In genomic region chr17:78971764-78972506, GRCh38 we compare ENCODE assay signal across 10 cellular contexts. TPM values are rescaled to one million over a fixed set of nuclear protein-coding genes. Genes with fewer than 3 reads are reported as not detected.
DNase-seq lines count a peak whose midpoint lies in the region; ATAC-seq, FAIRE-seq and TF ChIP-seq lines count a peak whose summit lies in the region.
"Had no signal": no experiment of that assay in that cellular context is flagged by ENCODE, and none has a peak within 500 bp of the region (broad histone marks: within the 10 kb centered on the region; RNA-seq: fewer than 3 reads in every experiment).

No MANE protein-coding gene starts in this region.

- no peaks in the 10 kb centered on the region for H3F3A ChIP-seq in neural cell (ENCODE audit: insufficient read depth, low read length, poor library complexity, severe bottlenecking)

- H3K4me2 ChIP-seq in astrocyte (ENCODE audit: low read length): peak overlapping the region; percentile 43
- H3K4me2 ChIP-seq in neural cell (ENCODE audit: low read length): no peak overlapping the region

- no peak for DNase-seq in heart right ventricle
- DNase-seq in Right ventricle myocardium inferior (ENCODE audit: missing footprints): no peak
- DNase-seq in astrocyte (ENCODE audit: low read depth): no peak
- no peak for DNase-seq in vagina (ENCODE audit: extremely low spot score in 2 of 2)
- DNase-seq in D721Med (ENCODE audit: insufficient read length, low spot score): no peak
- DNase-seq in A673 (ENCODE audit: low spot score): no peak
- DNase-seq: NCI-H2029 treated with DMSO at 0.1 percent for 48 hours had no signal

- no peaks in the 10 kb centered on the region for H3K9me3 Mint-ChIP-seq in astrocyte (ENCODE audit: unreplicated experiment)

- H3K27me3 ChIP-seq in heart right ventricle: no peaks in the 10 kb centered on the region
- H3K27me3 ChIP-seq in astrocyte (ENCODE audit: insufficient read depth, low read length): no peaks in the 10 kb centered on the region
- H3K27me3 ChIP-seq in neural cell (ENCODE audit: insufficient read depth, low read depth, low read length): no peaks in the 10 kb centered on the region
- no peaks in the 10 kb centered on the region for H3K27me3 ChIP-seq in vagina
- no peaks in the 10 kb centered on the region for H3K27me3 ChIP-seq in A673 (replicated peaks; ENCODE audit: insufficient read depth, low read depth, low read length, poor library complexity)

- H2AFZ ChIP-seq in astrocyte (ENCODE audit: low read depth, low read length) (peak overlapping the region; percentile 57), neural cell (ENCODE audit: low read depth, low read length) (peak overlapping the region; percentile 33)

- no peak for TF ChIP-seq EP300 in neural cell (conservative IDR thresholded peaks at IDR 0.05; ENCODE audit: poor library complexity, severe bottlenecking)

- peaks cover 3% of the 10 kb centered on the region for H3K79me2 ChIP-seq in astrocyte (ENCODE audit: insufficient read depth, low read length)
- no peaks in the 10 kb centered on the region for H3K79me2 ChIP-seq in neural cell (replicated peaks; ENCODE audit: insufficient read depth, low read length)

- H3K27me3 Mint-ChIP-seq in astrocyte (ENCODE audit: low read depth, unreplicated experiment): peaks cover 3% of the 10 kb centered on the region

- H3K4me1 ChIP-seq in heart right ventricle: peaks cover 6 to 60% (median 39%) of the 10 kb centered on the region in 9 donors
- peaks cover 11% of the 10 kb centered on the region for H3K4me1 ChIP-seq in astrocyte (ENCODE audit: insufficient read depth, low read length)
- H3K4me1 ChIP-seq in vagina: peaks cover 58% of the 10 kb centered on the region
- H3K4me1 ChIP-seq in A673 (ENCODE audit: insufficient read depth, low read length, poor library complexity, severe bottlenecking): peaks cover 16% of the 10 kb centered on the region

- H3K4me3 Mint-ChIP-seq in astrocyte (ENCODE audit: unreplicated experiment): no peak overlapping the region

- POLR2A ChIA-PET in A673 (lab: Charles Lee; ENCODE audit: low non-redundant PET): no interaction called here

- H3K9me2 ChIP-seq in neural cell (ENCODE audit: insufficient read depth, low read length): no peaks in the 10 kb centered on the region

- H4K20me1 ChIP-seq in astrocyte (ENCODE audit: insufficient read depth, low read length): peaks cover 20% of the 10 kb centered on the region
- no peaks in the 10 kb centered on the region for H4K20me1 ChIP-seq in neural cell (ENCODE audit: insufficient read depth)

- H3K9ac ChIP-seq in astrocyte (ENCODE audit: low read length) (no peak overlapping the region), neural cell (ENCODE audit: low read length) (no peak overlapping the region)

- H3K27ac Mint-ChIP-seq in astrocyte (ENCODE audit: unreplicated experiment): no peak overlapping the region

- FAIRE-seq in astrocyte (lab: Jason Lieb, UNC) (no peak), D721Med (lab: Jason Lieb, UNC) (no peak)
- FAIRE-seq: frontal cortex had no signal

- TF ChIP-seq CTCF in heart right ventricle (IDR thresholded peaks at IDR 0.05) (no peak), astrocyte (IDR thresholded peaks at IDR 0.05; ENCODE audit: insufficient read depth, low read depth, low read length) (no peak), neural cell (IDR thresholded peaks at IDR 0.05; ENCODE audit: poor library complexity, severe bottlenecking) (no peak), vagina (IDR thresholded peaks at IDR 0.05) (no peak), D721Med (IDR thresholded peaks at IDR 0.05; ENCODE audit: insufficient read depth, missing control alignments) (no peak), A673 (conservative IDR thresholded peaks at IDR 0.05; ENCODE audit: low read depth, low read length) (no peak)

- no peak for TF ChIP-seq POLR2A in vagina (IDR thresholded peaks at IDR 0.05)

- peaks cover 18% of the 10 kb centered on the region for H3K36me3 Mint-ChIP-seq in astrocyte (ENCODE audit: low read depth, unreplicated experiment)

- peaks cover 5% of the 10 kb centered on the region for H3K4me1 Mint-ChIP-seq in astrocyte (ENCODE audit: low read depth, unreplicated experiment)

- H3K9me3 ChIP-seq in heart right ventricle: no peaks in the 10 kb centered on the region
- H3K9me3 ChIP-seq in astrocyte (ENCODE audit: insufficient read depth, low read depth, low read length): no peaks in the 10 kb centered on the region
- no peaks in the 10 kb centered on the region for H3K9me3 ChIP-seq in neural cell (ENCODE audit: low read length)
- no peaks in the 10 kb centered on the region for H3K9me3 ChIP-seq in vagina
- no peaks in the 10 kb centered on the region for H3K9me3 ChIP-seq in A673 (ENCODE audit: low read depth, low read length, poor library complexity, severe bottlenecking)

- no TSS peak for BruUV-seq in A673 (replicated peaks; lab: Mats Ljungman, UMichigan)

- H3K36me3 ChIP-seq in heart right ventricle: peaks cover 0 to 70% (median 7%) of the 10 kb centered on the region in 9 donors
- no peaks in the 10 kb centered on the region for H3K36me3 ChIP-seq in astrocyte (ENCODE audit: insufficient read depth, low read length)
- no peaks in the 10 kb centered on the region for H3K36me3 ChIP-seq in neural cell (ENCODE audit: insufficient read depth, low read length)
- no peaks in the 10 kb centered on the region for H3K36me3 ChIP-seq in vagina
- H3K36me3 ChIP-seq in A673 (ENCODE audit: insufficient read depth, low read length, poor library complexity, severe bottlenecking): peaks cover 51% of the 10 kb centered on the region

- peak in 1 of 8 donors; percentile 2 for ATAC-seq in heart right ventricle
- ATAC-seq in Right ventricle myocardium inferior: no peak
- ATAC-seq in HG02588 (IDR thresholded peaks at IDR 0.05; ENCODE audit: unreplicated experiment): no peak

- CTCF ChIA-PET in A673 (lab: Charles Lee): interaction anchor here (0.6 to 2.3 kb wide), 4 partner anchors 8 to 475 kb away, joined by 3 to 16 read pairs (median 3); partner anchors contain the start of gene LGALS3BP

- TF ChIP-seq RAD21 in neural cell (conservative IDR thresholded peaks at IDR 0.05): no peak

- H3K27ac ChIP-seq in heart right ventricle (peak overlapping the region in 8 of 10 donors; percentile 36 to 68 (median 56)), astrocyte (ENCODE audit: low read depth, low read length) (no peak overlapping the region), neural cell (ENCODE audit: low read length) (no peak overlapping the region), vagina (peak overlapping the region; percentile 89), A673 (ENCODE audit: low read depth, low read length, poor library complexity, severe bottlenecking) (no peak overlapping the region)

- intact Hi-C loops in heart right ventricle (cut with DNase I): loop anchor here in 9 of 10 donors (1.0 to 10.0 kb wide), 10 partner anchors 35 to 477 kb away; partner anchors contain the start of gene TIMP2 (in 1 of the 9)
- intact Hi-C loops in Right ventricle myocardium inferior (cut with DNase I): loop anchor here (1.0 to 10.0 kb wide), 3 partner anchors 45 to 247 kb away; partner anchors contain the start of gene TIMP2
- intact Hi-C loops in vagina (cut with DNase I): loop anchor here (5.0 to 10.0 kb wide), 2 partner anchors 47 to 110 kb away; partner anchors contain the start of gene TIMP2
- intact Hi-C loops in A673 (cut with micrococcal nuclease; ENCODE audit: unreplicated experiment): loop anchor here (1.0 kb wide), 1 partner anchor 107 kb away; no protein-coding TSS in a partner anchor

- WGBS in heart right ventricle, 2 donors: 79 to 81% methylated on average over 22 of the region's 22 CpGs

- peak overlapping the region in 1 of 10 donors; percentile 19 for H3K4me3 ChIP-seq in heart right ventricle
- no peak overlapping the region for H3K4me3 ChIP-seq in astrocyte (ENCODE audit: insufficient read depth, low read depth, low read length)
- H3K4me3 ChIP-seq in neural cell (ENCODE audit: low read length): no peak overlapping the region
- H3K4me3 ChIP-seq in vagina: no peak overlapping the region
- H3K4me3 ChIP-seq in A673 (ENCODE audit: low read depth, low read length, poor library complexity, severe bottlenecking): no peak overlapping the region

TF ChIP-seq in neural cell, 6 proteins besides CTCF, POLR2A, EP300 and RAD21 (continues in another document):
- TF ChIP-seq EZH2 (IDR thresholded peaks at IDR 0.05; ENCODE audit: borderline replicate concordance, insufficient read depth, low read length, poor library complexity, severe bottlenecking) (no peak), TAF1 (IDR thresholded peaks at IDR 0.05; ENCODE audit: low read depth) (no peak), SMC3 (conservative IDR thresholded peaks at IDR 0.05; ENCODE audit: poor library complexity) (no peak), MXI1 (conservative IDR thresholded peaks at IDR 0.05; ENCODE audit: poor library complexity, severe bottlenecking) (no peak), POLR2AphosphoS5 (IDR thresholded peaks at IDR 0.05) (no peak)

RNA-seq across cellular contexts. Expression of gene LGALS3BP, which starts 7.8 kb away (rescaled TPM):
- total RNA-seq in heart right ventricle (100 to 1,000 TPM; 362 to 852 (median 568) TPM), Right ventricle myocardium inferior (611 TPM), astrocyte (495 and 654 TPM in 2 replicates), vagina (488 TPM), A673 (2021) (295 and 324 TPM in 2 replicates)
- polyA plus RNA-seq in heart right ventricle (100 to 1,000 TPM; 196 to 268 TPM), neural cell (5.4 and 14.7 TPM in 2 replicates)
- polyA minus RNA-seq in neural cell: 6.6 and 7.5 TPM in 2 replicates

RNA-seq across cellular contexts. Expression of gene CANT1, which starts 37.6 kb away (rescaled TPM):
- 10 to 100 TPM; 19.9 to 33.4 (median 24.4) TPM for total RNA-seq in heart right ventricle
- 10 to 100 TPM in 1 of 2 donors, 1 to 10 TPM in 1; 4.1 to 16.7 TPM for polyA plus RNA-seq in heart right ventricle
- total RNA-seq in Right ventricle myocardium inferior: 31.1 TPM
- total RNA-seq in astrocyte: 71.3 and 72.1 TPM in 2 replicates
- 17.7 and 25.7 TPM in 2 replicates for polyA plus RNA-seq in neural cell
- polyA minus RNA-seq in neural cell: 44.3 and 48.5 TPM in 2 replicates
- total RNA-seq in vagina: 23.1 TPM
- 54.2 and 67.9 TPM in 2 replicates for total RNA-seq in A673 (2021)

RNA-seq across cellular contexts. Expression of gene TIMP2, which starts 46.7 kb away (rescaled TPM):
- 100 to 1,000 TPM in 4 of 10 donors, 10 to 100 TPM in 6; 77.5 to 118 (median 99.3) TPM for total RNA-seq in heart right ventricle
- polyA plus RNA-seq in heart right ventricle: 10 to 100 TPM; 32.4 to 44.1 TPM
- total RNA-seq in Right ventricle myocardium inferior: 138 TPM
- 184 and 187 TPM in 2 replicates for total RNA-seq in astrocyte
- 25.6 and 26.7 TPM in 2 replicates for polyA plus RNA-seq in neural cell
- polyA minus RNA-seq in neural cell: 31.7 and 44.1 TPM in 2 replicates
- total RNA-seq in vagina: 181 TPM
- 60.5 and 75.3 TPM in 2 replicates for total RNA-seq in A673 (2021)

RNA-seq across cellular contexts. Expression of gene C1QTNF1, which starts 52.0 kb away (rescaled TPM):
- total RNA-seq in heart right ventricle (100 to 1,000 TPM in 3 of 10 donors, 10 to 100 TPM in 7; 29.3 to 685 (median 62.8) TPM), Right ventricle myocardium inferior (240 TPM), astrocyte (1.8 and 2.2 TPM in 2 replicates), vagina (30.7 TPM), A673 (2021) (3.8 and 6.3 TPM in 2 replicates)
- polyA plus RNA-seq in heart right ventricle (100 to 1,000 TPM; 108 to 224 TPM), neural cell (0.16 and 0.30 TPM in 2 replicates)
- polyA minus RNA-seq in neural cell: 0.23 and 0.49 TPM in 2 replicates

Comparison
In these comparisons a context has a peak if more than half of its experiments do, and no peak if none do; other contexts are left out.
1. H3K27ac ChIP-seq: peak in heart right ventricle (8 of 10) and vagina (single experiment); none in astrocyte (single experiment), neural cell (single experiment) and A673 (single experiment).